In genomic region chr2:237434916-237435315, GRCh38 we compare ENCODE assay signal across 8 cellular contexts. TPM values are rescaled to one million over a fixed set of nuclear protein-coding genes. Genes with fewer than 3 reads are reported as not detected.
A peak's percentile ranks its signal among the peaks of the same experiment; 100 is the strongest.
DNase-seq lines count a peak whose midpoint lies in the region; ATAC-seq and TF ChIP-seq lines count a peak whose summit lies in the region.

No MANE protein-coding gene starts in this region.

- intact Hi-C loops in upper lobe of right lung (cut with DNase I): no loop called here

- H3K79me1 ChIP-seq in trophoblast cell (ENCODE audit: low read length): peaks cover 17% of the 10 kb centered on the region

- no peak overlapping the region for H3K4me3 ChIP-seq in SJSA1
- no peak overlapping the region for H3K4me3 ChIP-seq in trophoblast cell (ENCODE audit: low read depth, low read length)
- H3K4me3 ChIP-seq in upper lobe of right lung: no peak overlapping the region

- no peak for TF ChIP-seq CTCF in upper lobe of right lung (IDR thresholded peaks at IDR 0.05)

- no peak overlapping the region for H3K4me2 ChIP-seq in trophoblast cell (ENCODE audit: low read length)

- peak overlapping the region; percentile 50 for H4K8ac ChIP-seq in trophoblast cell (ENCODE audit: low read depth, low read length)

- no peaks in the 10 kb centered on the region for H3K36me3 ChIP-seq in SJSA1
- no peaks in the 10 kb centered on the region for H3K36me3 ChIP-seq in trophoblast cell (ENCODE audit: control insufficient read depth in 1 of 2, insufficient read depth in 2 of 2, low read length in 2 of 2)
- H3K36me3 ChIP-seq in upper lobe of right lung: no peaks in the 10 kb centered on the region

- H3K36me3 Mint-ChIP-seq in activated naive CD8-positive, alpha-beta T cell treated with anti-CD3 and anti-CD28 coated beads, Interleukin-2, amount 50 U/mL, for 24 hours (ENCODE audit: low read depth): peaks cover 14% of the 10 kb centered on the region

- H3K9ac ChIP-seq in trophoblast cell (ENCODE audit: low read length): no peak overlapping the region

- H4K12ac ChIP-seq in trophoblast cell (ENCODE audit: low read depth, low read length): no peak overlapping the region

- no CpG with 5 or more reads among the region's 13 CpGs for WGBS in trophoblast cell (ENCODE audit: extremely low coverage, insufficient coverage, insufficient read length)

- DNase-seq in SJSA1 (ENCODE audit: low read depth in 1 of 2, low spot score in 2 of 2) (peak in 1 of 2 experiments; percentile 56), trophoblast cell (no peak), upper lobe of right lung (no peak), left lobe of liver (ENCODE audit: low spot score) (no peak)
- DNase-seq in activated naive CD8-positive, alpha-beta T cell treated with anti-CD3 and anti-CD28 coated beads, Interleukin-2, amount 50 U/mL, for 24 hours: peak; percentile 82

- H3K18ac ChIP-seq in trophoblast cell (ENCODE audit: low read length): peak overlapping the region; percentile 64

- no peak overlapping the region for H3K23ac ChIP-seq in trophoblast cell (ENCODE audit: low read length)

- peak overlapping the region; percentile 97 for H3K27ac Mint-ChIP-seq in activated naive CD8-positive, alpha-beta T cell treated with anti-CD3 and anti-CD28 coated beads, Interleukin-2, amount 50 U/mL, for 24 hours

- no peak overlapping the region for H2BK5ac ChIP-seq in trophoblast cell (ENCODE audit: low read depth, low read length, poor library complexity)

- peak overlapping the region; percentile 78 for H2BK12ac ChIP-seq in trophoblast cell (ENCODE audit: low read length)

- H3K4ac ChIP-seq in trophoblast cell (ENCODE audit: low read depth, low read length): no peak overlapping the region

- peaks cover 3% of the 10 kb centered on the region for H3K27me3 Mint-ChIP-seq in activated naive CD8-positive, alpha-beta T cell treated with anti-CD3 and anti-CD28 coated beads, Interleukin-2, amount 50 U/mL, for 24 hours

- peak overlapping the region; percentile 84 for H3K4me3 Mint-ChIP-seq in activated naive CD8-positive, alpha-beta T cell treated with anti-CD3 and anti-CD28 coated beads, Interleukin-2, amount 50 U/mL, for 24 hours

- H2BK120ac ChIP-seq in trophoblast cell (ENCODE audit: insufficient read depth, low read length, poor library complexity): peak overlapping the region; percentile 14

- peak overlapping the region; percentile 24 for H3K14ac ChIP-seq in trophoblast cell (ENCODE audit: low read length)

- peak overlapping the region; percentile 67; the same call in 1 of the 2 replicates for H3K27ac ChIP-seq in SJSA1
- no peak overlapping the region for H3K27ac ChIP-seq in trophoblast cell (ENCODE audit: low read depth, low read length)
- no peak overlapping the region for H3K27ac ChIP-seq in upper lobe of right lung

- H2AK5ac ChIP-seq in trophoblast cell (ENCODE audit: low read length): peak overlapping the region; percentile 22

- H4K91ac ChIP-seq in trophoblast cell (ENCODE audit: low read depth, low read length): peak overlapping the region; percentile 83

- H3K4me1 Mint-ChIP-seq in activated naive CD8-positive, alpha-beta T cell treated with anti-CD3 and anti-CD28 coated beads, Interleukin-2, amount 50 U/mL, for 24 hours: peaks cover 98% of the 10 kb centered on the region

- H3K9me3 Mint-ChIP-seq in activated naive CD8-positive, alpha-beta T cell treated with anti-CD3 and anti-CD28 coated beads, Interleukin-2, amount 50 U/mL, for 24 hours: peaks cover 5% of the 10 kb centered on the region

- no peaks in the 10 kb centered on the region for H3K9me3 ChIP-seq in SJSA1 (replicated peaks)
- H3K9me3 ChIP-seq in trophoblast cell (ENCODE audit: insufficient read depth, low read depth, low read length): no peaks in the 10 kb centered on the region
- no peaks in the 10 kb centered on the region for H3K9me3 ChIP-seq in upper lobe of right lung

- H2AFZ ChIP-seq in trophoblast cell (ENCODE audit: insufficient read depth, low read length, poor library complexity): peak overlapping the region; percentile 30

- no peaks in the 10 kb centered on the region for H3K27me3 ChIP-seq in SJSA1 (replicated peaks)
- no peaks in the 10 kb centered on the region for H3K27me3 ChIP-seq in trophoblast cell (ENCODE audit: insufficient read depth, low read length)
- peaks cover 6% of the 10 kb centered on the region for H3K27me3 ChIP-seq in upper lobe of right lung

- peak; percentile 70 for ATAC-seq in GM19372 (IDR thresholded peaks at IDR 0.05; ENCODE audit: low read depth, unreplicated experiment)
- ATAC-seq in activated naive CD8-positive, alpha-beta T cell treated with anti-CD3 and anti-CD28 coated beads, Interleukin-2, amount 50 U/mL, for 24 hours: peak; percentile 38
- ATAC-seq in upper lobe of right lung: peak; percentile 71
- no peak for ATAC-seq in HG03280 (IDR thresholded peaks at IDR 0.05; ENCODE audit: unreplicated experiment)
- no peak for ATAC-seq in HG03135 (IDR thresholded peaks at IDR 0.05; ENCODE audit: unreplicated experiment)
- no peak for ATAC-seq in left lobe of liver

- H3K4me1 ChIP-seq in SJSA1 (replicated peaks) (peaks cover 59% of the 10 kb centered on the region), trophoblast cell (ENCODE audit: control insufficient read depth in 1 of 2, insufficient read depth in 2 of 2, low read length in 2 of 2) (peaks cover 21 to 27% of the 10 kb centered on the region in 2 experiments), upper lobe of right lung (no peaks in the 10 kb centered on the region)

- H3K79me2 ChIP-seq in trophoblast cell (ENCODE audit: control insufficient read depth, insufficient read depth, low read length, poor library complexity): peaks cover 2% of the 10 kb centered on the region

RNA-seq across cellular contexts. Expression of gene COL6A3, which starts 21.0 kb away (rescaled TPM):
- total RNA-seq in SJSA1 (2014; rRNA removed; shearing (Covaris generic)): 160 and 243 TPM in 2 replicates
- 81.7 and 90.1 TPM in 2 replicates for polyA plus RNA-seq in trophoblast cell (2013)
- total RNA-seq in upper lobe of right lung (119 TPM), left lobe of liver (6.2 TPM)

RNA-seq across cellular contexts. Expression of gene MLPH, which starts 52.1 kb away (rescaled TPM):
- total RNA-seq in SJSA1 (2014; rRNA removed; shearing (Covaris generic)): 0.50 TPM in 1 of 2 replicates, not detected in the other
- polyA plus RNA-seq in trophoblast cell (2013): 3.8 and 4.1 TPM in 2 replicates
- total RNA-seq in upper lobe of right lung: 423 TPM
- total RNA-seq in left lobe of liver: 55.0 TPM

Comparison
In these comparisons a context has a peak if more than half of its experiments do, and no peak if none do; other contexts are left out.
1. ATAC-seq: peak in GM19372 (single experiment), activated naive CD8-positive, alpha-beta T cell treated with anti-CD3 and anti-CD28 coated beads, Interleukin-2, amount 50 U/mL, for 24 hours (single experiment) and upper lobe of right lung (single experiment); none in HG03280 (single experiment), HG03135 (single experiment) and left lobe of liver (single experiment).
2. RNA of gene COL6A3, which starts 21.0 kb away (total RNA-seq): 160 to 243 TPM in SJSA1 and 119 TPM in upper lobe of right lung (single experiment); 6.2 TPM in left lobe of liver (single experiment); every median in the first group is over 10 times any median in the second.
3. RNA of gene MLPH, which starts 52.1 kb away (total RNA-seq): 423 TPM in upper lobe of right lung (single experiment) and 55.0 TPM in left lobe of liver (single experiment); 0.50 TPM in SJSA1; every median in the first group is over 10 times any median in the second.